Comparison of ENCODE assay signal across 15 cellular contexts in the genomic region with DNA sequence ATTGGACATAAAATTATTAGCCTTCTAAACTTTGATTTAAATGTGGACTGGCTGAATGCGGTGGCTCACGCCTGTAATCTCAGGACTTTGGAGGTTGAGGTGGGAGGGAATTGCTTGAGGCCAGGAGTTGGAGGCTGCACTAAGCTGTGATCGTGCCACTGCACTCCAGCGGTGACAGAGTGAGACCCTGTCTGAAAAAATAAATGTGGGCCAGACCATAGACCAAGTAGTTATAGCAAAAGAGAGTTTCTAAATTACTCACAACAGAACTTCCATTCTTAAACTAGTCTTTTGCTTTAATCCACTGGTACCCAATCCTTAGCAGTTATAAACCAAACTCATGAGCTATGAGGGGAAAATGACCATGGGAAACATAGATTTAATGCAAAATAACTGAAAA. TPM values are rescaled to one million over a fixed set of nuclear protein-coding genes. Genes with fewer than 3 reads are reported as not detected.
A peak's percentile ranks its signal among the peaks of the same experiment; 100 is the strongest.
DNase-seq lines count a peak whose midpoint lies in the region; ATAC-seq and TF ChIP-seq lines count a peak whose summit lies in the region.
"Had no signal": no experiment of that assay in that cellular context is flagged by ENCODE, and none has a peak within 500 bp of the region (broad histone marks: within the 10 kb centered on the region; RNA-seq: fewer than 3 reads in every experiment).

No MANE protein-coding gene starts in this region.

- ATAC-seq in GM18907 (IDR thresholded peaks at IDR 0.05; ENCODE audit: unreplicated experiment) (peak; percentile 60), HG02981 (IDR thresholded peaks at IDR 0.05; ENCODE audit: unreplicated experiment) (peak; percentile 59), GM19324 (IDR thresholded peaks at IDR 0.05; ENCODE audit: low FRiP score, unreplicated experiment) (no peak), gastroesophageal sphincter (no peak)
- ATAC-seq in activated naive CD8-positive, alpha-beta T cell treated with anti-CD3 and anti-CD28 coated beads, Interleukin-2, amount 50 U/mL, for 24 hours: peak; percentile 43

- no peak for TF ChIP-seq POLR2A in gastroesophageal sphincter (IDR thresholded peaks at IDR 0.05)

- H3K36me3 ChIP-seq in GM06990 (ENCODE audit: control insufficient read depth, insufficient read depth, low read length) (no peaks in the 10 kb centered on the region), gastroesophageal sphincter (no peaks in the 10 kb centered on the region)
- H3K36me3 ChIP-seq: ovary had no signal

- H3K4me3 Mint-ChIP-seq in activated naive CD8-positive, alpha-beta T cell treated with anti-CD3 and anti-CD28 coated beads, Interleukin-2, amount 50 U/mL, for 24 hours: no peak overlapping the region

- no peaks in the 10 kb centered on the region for H3K9me3 Mint-ChIP-seq in activated naive CD8-positive, alpha-beta T cell treated with anti-CD3 and anti-CD28 coated beads, Interleukin-2, amount 50 U/mL, for 24 hours

- H3K4me1 ChIP-seq in gastroesophageal sphincter: peaks cover 0 to 85% (median 8%) of the 10 kb centered on the region in 3 donors

- TF ChIP-seq CTCF in GM06990 (IDR thresholded peaks at IDR 0.05; ENCODE audit: insufficient read depth, low read length, poor library complexity, severe bottlenecking) (no peak), gastroesophageal sphincter (IDR thresholded peaks at IDR 0.05) (no peak)

- H3K9me3 ChIP-seq in gastroesophageal sphincter: no peaks in the 10 kb centered on the region
- H3K9me3 ChIP-seq: ovary had no signal

- peaks cover 24% of the 10 kb centered on the region for H3K36me3 Mint-ChIP-seq in activated naive CD8-positive, alpha-beta T cell treated with anti-CD3 and anti-CD28 coated beads, Interleukin-2, amount 50 U/mL, for 24 hours (ENCODE audit: low read depth)

- DNase-seq in GM06990 (ENCODE audit: extremely low read depth, insufficient read length): peak; percentile 44
- DNase-seq in activated naive CD8-positive, alpha-beta T cell treated with anti-CD3 and anti-CD28 coated beads, Interleukin-2, amount 50 U/mL, for 24 hours: no peak
- no peak for DNase-seq in MV-4-11 (lab: John Stamatoyannopoulos, UW)
- DNase-seq in RKO (ENCODE audit: low spot score): no peak
- DNase-seq: caudate nucleus, hippocampal formation, NCI-H1048, NCI-H82, ovary had no signal

- peak overlapping the region; percentile 82 for H3K27ac Mint-ChIP-seq in activated naive CD8-positive, alpha-beta T cell treated with anti-CD3 and anti-CD28 coated beads, Interleukin-2, amount 50 U/mL, for 24 hours

- no peaks in the 10 kb centered on the region for H3K27me3 Mint-ChIP-seq in activated naive CD8-positive, alpha-beta T cell treated with anti-CD3 and anti-CD28 coated beads, Interleukin-2, amount 50 U/mL, for 24 hours

- H3K27me3 ChIP-seq in GM06990 (replicated peaks; ENCODE audit: control insufficient read depth, insufficient read depth, low read length): no peaks in the 10 kb centered on the region
- no peaks in the 10 kb centered on the region for H3K27me3 ChIP-seq in gastroesophageal sphincter
- H3K27me3 ChIP-seq: BLaER1 treated with 17β-estradiol and CSF1 and Interleukin-3, amounts not matched to agents 10 nM and 100 nM; ovary had no signal

- WGBS in gastroesophageal sphincter (ENCODE audit: low coverage in 1 of 2), 2 donors: 74 to 93% methylated on average over 2 to 4 of the region's 4 CpGs

- H3K4me3 ChIP-seq in GM06990 (replicated peaks; ENCODE audit: low read depth, low read length): no peak overlapping the region
- H3K4me3 ChIP-seq in gastroesophageal sphincter: no peak overlapping the region
- H3K4me3 ChIP-seq: BLaER1 treated with 17β-estradiol and CSF1 and Interleukin-3, amounts not matched to agents 10 nM and 100 nM; ovary had no signal

- peaks cover 57% of the 10 kb centered on the region for H3K4me1 Mint-ChIP-seq in activated naive CD8-positive, alpha-beta T cell treated with anti-CD3 and anti-CD28 coated beads, Interleukin-2, amount 50 U/mL, for 24 hours

- peak overlapping the region in 1 of 4 donors; percentile 1 for H3K27ac ChIP-seq in gastroesophageal sphincter
- H3K27ac ChIP-seq: epithelial cell of prostate, ovary had no signal

- no peak for TF ChIP-seq EP300 in gastroesophageal sphincter (IDR thresholded peaks at IDR 0.05)

RNA-seq across cellular contexts. Expression of gene RAP1A, which starts 35.2 kb away (rescaled TPM):
- total RNA-seq in gastroesophageal sphincter: 100 to 1,000 TPM; 177 to 268 (median 214) TPM

Comparison
In these comparisons a context has a peak if more than half of its experiments do, and no peak if none do; other contexts are left out.
1. ATAC-seq: peak in GM18907 (single experiment), HG02981 (single experiment) and activated naive CD8-positive, alpha-beta T cell treated with anti-CD3 and anti-CD28 coated beads, Interleukin-2, amount 50 U/mL, for 24 hours (single experiment); none in GM19324 (single experiment) and gastroesophageal sphincter (single experiment).